In the genomic region with DNA sequence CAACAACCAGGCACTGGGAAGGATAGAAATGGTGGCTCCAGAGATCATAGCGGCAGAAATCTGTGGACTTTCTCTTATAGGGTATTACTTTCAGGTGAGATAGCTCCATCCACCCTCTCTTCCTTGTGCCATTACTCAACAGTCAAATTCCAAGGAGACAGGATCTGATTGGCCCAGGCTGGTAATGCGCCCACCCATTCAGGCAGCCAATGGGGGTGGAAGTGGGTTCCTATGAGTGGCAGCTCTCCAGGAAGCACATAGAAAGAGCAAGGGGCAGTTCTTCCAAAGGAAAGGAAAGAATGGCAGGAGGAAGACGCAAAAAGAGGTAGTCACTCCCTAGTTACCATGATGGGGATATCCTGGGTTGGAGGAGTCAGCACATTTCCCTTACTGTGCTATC, we compare ENCODE assay signal across 2 cellular contexts.
TF ChIP-seq lines count a peak whose summit lies in the region.

No MANE protein-coding gene starts in this region.

TF ChIP-seq in GM23338, 12 proteins besides CTCF, POLR2A, EP300 and RAD21 (continued from another document):
- no peak for TF ChIP-seq EZH2phosphoT487 (IDR thresholded peaks at IDR 0.05; ENCODE audit: unreplicated experiment)
- no peak for TF ChIP-seq POLR2AphosphoS5 (IDR thresholded peaks at IDR 0.05; ENCODE audit: low read depth)
- TF ChIP-seq, protein P1, sequence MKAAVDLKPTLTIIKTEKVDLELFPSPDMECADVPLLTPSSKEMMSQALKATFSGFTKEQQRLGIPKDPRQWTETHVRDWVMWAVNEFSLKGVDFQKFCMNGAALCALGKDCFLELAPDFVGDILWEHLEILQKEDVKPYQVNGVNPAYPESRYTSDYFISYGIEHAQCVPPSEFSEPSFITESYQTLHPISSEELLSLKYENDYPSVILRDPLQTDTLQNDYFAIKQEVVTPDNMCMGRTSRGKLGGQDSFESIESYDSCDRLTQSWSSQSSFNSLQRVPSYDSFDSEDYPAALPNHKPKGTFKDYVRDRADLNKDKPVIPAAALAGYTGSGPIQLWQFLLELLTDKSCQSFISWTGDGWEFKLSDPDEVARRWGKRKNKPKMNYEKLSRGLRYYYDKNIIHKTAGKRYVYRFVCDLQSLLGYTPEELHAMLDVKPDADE (IDR thresholded peaks at IDR 0.05), result no peak
- TF ChIP-seq STAT1 (IDR thresholded peaks at IDR 0.05; ENCODE audit: unreplicated experiment), result no peak
- TF ChIP-seq EZH2 (IDR thresholded peaks at IDR 0.05; ENCODE audit: low read depth, unreplicated experiment), result no peak
- TF ChIP-seq, protein P2, sequence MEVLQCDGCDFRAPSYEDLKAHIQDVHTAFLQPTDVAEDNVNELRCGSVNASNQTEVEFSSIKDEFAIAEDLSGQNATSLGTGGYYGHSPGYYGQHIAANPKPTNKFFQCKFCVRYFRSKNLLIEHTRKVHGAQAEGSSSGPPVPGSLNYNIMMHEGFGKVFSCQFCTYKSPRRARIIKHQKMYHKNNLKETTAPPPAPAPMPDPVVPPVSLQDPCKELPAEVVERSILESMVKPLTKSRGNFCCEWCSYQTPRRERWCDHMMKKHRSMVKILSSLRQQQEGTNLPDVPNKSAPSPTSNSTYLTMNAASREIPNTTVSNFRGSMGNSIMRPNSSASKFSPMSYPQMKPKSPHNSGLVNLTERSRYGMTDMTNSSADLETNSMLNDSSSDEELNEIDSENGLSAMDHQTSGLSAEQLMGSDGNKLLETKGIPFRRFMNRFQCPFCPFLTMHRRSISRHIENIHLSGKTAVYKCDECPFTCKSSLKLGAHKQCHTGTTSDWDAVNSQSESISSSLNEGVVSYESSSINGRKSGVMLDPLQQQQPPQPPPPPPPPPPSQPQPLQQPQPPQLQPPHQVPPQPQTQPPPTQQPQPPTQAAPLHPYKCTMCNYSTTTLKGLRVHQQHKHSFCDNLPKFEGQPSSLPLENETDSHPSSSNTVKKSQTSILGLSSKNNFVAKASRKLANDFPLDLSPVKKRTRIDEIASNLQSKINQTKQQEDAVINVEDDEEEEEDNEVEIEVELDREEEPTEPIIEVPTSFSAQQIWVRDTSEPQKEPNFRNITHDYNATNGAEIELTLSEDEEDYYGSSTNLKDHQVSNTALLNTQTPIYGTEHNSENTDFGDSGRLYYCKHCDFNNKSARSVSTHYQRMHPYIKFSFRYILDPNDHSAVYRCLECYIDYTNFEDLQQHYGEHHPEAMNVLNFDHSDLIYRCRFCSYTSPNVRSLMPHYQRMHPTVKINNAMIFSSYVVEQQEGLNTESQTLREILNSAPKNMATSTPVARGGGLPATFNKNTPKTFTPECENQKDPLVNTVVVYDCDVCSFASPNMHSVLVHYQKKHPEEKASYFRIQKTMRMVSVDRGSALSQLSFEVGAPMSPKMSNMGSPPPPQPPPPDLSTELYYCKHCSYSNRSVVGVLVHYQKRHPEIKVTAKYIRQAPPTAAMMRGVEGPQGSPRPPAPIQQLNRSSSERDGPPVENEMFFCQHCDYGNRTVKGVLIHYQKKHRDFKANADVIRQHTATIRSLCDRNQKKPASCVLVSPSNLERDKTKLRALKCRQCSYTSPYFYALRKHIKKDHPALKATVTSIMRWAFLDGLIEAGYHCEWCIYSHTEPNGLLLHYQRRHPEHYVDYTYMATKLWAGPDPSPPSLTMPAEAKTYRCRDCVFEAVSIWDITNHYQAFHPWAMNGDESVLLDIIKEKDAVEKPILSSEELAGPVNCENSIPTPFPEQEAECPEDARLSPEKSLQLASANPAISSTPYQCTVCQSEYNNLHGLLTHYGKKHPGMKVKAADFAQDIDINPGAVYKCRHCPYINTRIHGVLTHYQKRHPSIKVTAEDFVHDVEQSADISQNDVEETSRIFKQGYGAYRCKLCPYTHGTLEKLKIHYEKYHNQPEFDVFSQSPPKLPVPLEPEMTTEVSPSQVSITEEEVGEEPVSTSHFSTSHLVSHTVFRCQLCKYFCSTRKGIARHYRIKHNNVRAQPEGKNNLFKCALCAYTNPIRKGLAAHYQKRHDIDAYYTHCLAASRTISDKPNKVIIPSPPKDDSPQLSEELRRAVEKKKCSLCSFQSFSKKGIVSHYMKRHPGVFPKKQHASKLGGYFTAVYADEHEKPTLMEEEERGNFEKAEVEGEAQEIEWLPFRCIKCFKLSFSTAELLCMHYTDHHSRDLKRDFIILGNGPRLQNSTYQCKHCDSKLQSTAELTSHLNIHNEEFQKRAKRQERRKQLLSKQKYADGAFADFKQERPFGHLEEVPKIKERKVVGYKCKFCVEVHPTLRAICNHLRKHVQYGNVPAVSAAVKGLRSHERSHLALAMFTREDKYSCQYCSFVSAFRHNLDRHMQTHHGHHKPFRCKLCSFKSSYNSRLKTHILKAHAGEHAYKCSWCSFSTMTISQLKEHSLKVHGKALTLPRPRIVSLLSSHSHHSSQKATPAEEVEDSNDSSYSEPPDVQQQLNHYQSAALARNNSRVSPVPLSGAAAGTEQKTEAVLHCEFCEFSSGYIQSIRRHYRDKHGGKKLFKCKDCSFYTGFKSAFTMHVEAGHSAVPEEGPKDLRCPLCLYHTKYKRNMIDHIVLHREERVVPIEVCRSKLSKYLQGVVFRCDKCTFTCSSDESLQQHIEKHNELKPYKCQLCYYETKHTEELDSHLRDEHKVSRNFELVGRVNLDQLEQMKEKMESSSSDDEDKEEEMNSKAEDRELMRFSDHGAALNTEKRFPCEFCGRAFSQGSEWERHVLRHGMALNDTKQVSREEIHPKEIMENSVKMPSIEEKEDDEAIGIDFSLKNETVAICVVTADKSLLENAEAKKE (CRISPR knock-in tag; IDR thresholded peaks at IDR 0.05), result no peak
- TF ChIP-seq JUNB (IDR thresholded peaks at IDR 0.05; ENCODE audit: unreplicated experiment), result no peak
- TF ChIP-seq ZNF114 (CRISPR knock-in tag; IDR thresholded peaks at IDR 0.05), result no peak
- TF ChIP-seq, protein P3, sequence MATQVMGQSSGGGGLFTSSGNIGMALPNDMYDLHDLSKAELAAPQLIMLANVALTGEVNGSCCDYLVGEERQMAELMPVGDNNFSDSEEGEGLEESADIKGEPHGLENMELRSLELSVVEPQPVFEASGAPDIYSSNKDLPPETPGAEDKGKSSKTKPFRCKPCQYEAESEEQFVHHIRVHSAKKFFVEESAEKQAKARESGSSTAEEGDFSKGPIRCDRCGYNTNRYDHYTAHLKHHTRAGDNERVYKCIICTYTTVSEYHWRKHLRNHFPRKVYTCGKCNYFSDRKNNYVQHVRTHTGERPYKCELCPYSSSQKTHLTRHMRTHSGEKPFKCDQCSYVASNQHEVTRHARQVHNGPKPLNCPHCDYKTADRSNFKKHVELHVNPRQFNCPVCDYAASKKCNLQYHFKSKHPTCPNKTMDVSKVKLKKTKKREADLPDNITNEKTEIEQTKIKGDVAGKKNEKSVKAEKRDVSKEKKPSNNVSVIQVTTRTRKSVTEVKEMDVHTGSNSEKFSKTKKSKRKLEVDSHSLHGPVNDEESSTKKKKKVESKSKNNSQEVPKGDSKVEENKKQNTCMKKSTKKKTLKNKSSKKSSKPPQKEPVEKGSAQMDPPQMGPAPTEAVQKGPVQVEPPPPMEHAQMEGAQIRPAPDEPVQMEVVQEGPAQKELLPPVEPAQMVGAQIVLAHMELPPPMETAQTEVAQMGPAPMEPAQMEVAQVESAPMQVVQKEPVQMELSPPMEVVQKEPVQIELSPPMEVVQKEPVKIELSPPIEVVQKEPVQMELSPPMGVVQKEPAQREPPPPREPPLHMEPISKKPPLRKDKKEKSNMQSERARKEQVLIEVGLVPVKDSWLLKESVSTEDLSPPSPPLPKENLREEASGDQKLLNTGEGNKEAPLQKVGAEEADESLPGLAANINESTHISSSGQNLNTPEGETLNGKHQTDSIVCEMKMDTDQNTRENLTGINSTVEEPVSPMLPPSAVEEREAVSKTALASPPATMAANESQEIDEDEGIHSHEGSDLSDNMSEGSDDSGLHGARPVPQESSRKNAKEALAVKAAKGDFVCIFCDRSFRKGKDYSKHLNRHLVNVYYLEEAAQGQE (IDR thresholded peaks at IDR 0.05; ENCODE audit: unreplicated experiment), result no peak
- no peak for TF ChIP-seq CREB1 (CRISPR knock-in tag; IDR thresholded peaks at IDR 0.05; ENCODE audit: low read depth)

TF ChIP-seq in K562, 482 proteins besides CTCF, POLR2A, EP300 and RAD21:
- TF ChIP-seq, protein P4, sequence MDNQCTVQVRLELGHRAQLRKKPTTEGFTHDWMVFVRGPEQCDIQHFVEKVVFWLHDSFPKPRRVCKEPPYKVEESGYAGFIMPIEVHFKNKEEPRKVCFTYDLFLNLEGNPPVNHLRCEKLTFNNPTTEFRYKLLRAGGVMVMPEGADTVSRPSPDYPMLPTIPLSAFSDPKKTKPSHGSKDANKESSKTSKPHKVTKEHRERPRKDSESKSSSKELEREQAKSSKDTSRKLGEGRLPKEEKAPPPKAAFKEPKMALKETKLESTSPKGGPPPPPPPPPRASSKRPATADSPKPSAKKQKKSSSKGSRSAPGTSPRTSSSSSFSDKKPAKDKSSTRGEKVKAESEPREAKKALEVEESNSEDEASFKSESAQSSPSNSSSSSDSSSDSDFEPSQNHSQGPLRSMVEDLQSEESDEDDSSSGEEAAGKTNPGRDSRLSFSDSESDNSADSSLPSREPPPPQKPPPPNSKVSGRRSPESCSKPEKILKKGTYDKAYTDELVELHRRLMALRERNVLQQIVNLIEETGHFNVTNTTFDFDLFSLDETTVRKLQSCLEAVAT (IDR thresholded peaks at IDR 0.05), result no peak
- TF ChIP-seq, protein P5, sequence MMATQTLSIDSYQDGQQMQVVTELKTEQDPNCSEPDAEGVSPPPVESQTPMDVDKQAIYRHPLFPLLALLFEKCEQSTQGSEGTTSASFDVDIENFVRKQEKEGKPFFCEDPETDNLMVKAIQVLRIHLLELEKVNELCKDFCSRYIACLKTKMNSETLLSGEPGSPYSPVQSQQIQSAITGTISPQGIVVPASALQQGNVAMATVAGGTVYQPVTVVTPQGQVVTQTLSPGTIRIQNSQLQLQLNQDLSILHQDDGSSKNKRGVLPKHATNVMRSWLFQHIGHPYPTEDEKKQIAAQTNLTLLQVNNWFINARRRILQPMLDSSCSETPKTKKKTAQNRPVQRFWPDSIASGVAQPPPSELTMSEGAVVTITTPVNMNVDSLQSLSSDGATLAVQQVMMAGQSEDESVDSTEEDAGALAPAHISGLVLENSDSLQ (IDR thresholded peaks at IDR 0.05), result peak; percentile 83
- no peak for TF ChIP-seq ZKSCAN3 (CRISPR knock-in tag; IDR thresholded peaks at IDR 0.05)
- TF ChIP-seq, protein P6, sequence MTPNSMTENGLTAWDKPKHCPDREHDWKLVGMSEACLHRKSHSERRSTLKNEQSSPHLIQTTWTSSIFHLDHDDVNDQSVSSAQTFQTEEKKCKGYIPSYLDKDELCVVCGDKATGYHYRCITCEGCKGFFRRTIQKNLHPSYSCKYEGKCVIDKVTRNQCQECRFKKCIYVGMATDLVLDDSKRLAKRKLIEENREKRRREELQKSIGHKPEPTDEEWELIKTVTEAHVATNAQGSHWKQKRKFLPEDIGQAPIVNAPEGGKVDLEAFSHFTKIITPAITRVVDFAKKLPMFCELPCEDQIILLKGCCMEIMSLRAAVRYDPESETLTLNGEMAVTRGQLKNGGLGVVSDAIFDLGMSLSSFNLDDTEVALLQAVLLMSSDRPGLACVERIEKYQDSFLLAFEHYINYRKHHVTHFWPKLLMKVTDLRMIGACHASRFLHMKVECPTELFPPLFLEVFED (CRISPR knock-in tag; conservative IDR thresholded peaks at IDR 0.05), result no peak
- TF ChIP-seq NFYB (IDR thresholded peaks at IDR 0.05; ENCODE audit: extremely low read depth, insufficient read length), result peak; percentile 14
- TF ChIP-seq ZNF316 (IDR thresholded peaks at IDR 0.05), result 0 out of 2 replicates have a peak, but pooled peaks have one; percentile 27
- no peak for TF ChIP-seq ZNF584 (CRISPR knock-in tag; IDR thresholded peaks at IDR 0.05; ENCODE audit: low read depth)
- no peak for TF ChIP-seq MAFK (IDR thresholded peaks at IDR 0.05; ENCODE audit: low read length)
- no peak for TF ChIP-seq BRCA1 (IDR thresholded peaks at IDR 0.05)
- TF ChIP-seq BRCA1 (CRISPR knock-in tag; IDR thresholded peaks at IDR 0.05), result no peak
- no peak for TF ChIP-seq KDM5B (IDR thresholded peaks at IDR 0.05; ENCODE audit: insufficient replicate concordance, low read depth, low read length)
- no peak for TF ChIP-seq SMAD2 (IDR thresholded peaks at IDR 0.05; ENCODE audit: low read depth, low read length)
- TF ChIP-seq, protein P7, sequence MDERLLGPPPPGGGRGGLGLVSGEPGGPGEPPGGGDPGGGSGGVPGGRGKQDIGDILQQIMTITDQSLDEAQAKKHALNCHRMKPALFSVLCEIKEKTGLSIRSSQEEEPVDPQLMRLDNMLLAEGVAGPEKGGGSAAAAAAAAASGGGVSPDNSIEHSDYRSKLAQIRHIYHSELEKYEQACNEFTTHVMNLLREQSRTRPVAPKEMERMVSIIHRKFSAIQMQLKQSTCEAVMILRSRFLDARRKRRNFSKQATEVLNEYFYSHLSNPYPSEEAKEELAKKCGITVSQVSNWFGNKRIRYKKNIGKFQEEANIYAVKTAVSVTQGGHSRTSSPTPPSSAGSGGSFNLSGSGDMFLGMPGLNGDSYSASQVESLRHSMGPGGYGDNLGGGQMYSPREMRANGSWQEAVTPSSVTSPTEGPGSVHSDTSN (CRISPR knock-in tag; IDR thresholded peaks at IDR 0.05; ENCODE audit: low read depth), result no peak
- TF ChIP-seq, protein P7 (tag; conservative IDR thresholded peaks at IDR 0.05; ENCODE audit: low read depth), result 0 out of 2 replicates have a peak, but pooled peaks have one; percentile 14
